ENCODE assay signal across 1 cellular context in the genomic region with DNA sequence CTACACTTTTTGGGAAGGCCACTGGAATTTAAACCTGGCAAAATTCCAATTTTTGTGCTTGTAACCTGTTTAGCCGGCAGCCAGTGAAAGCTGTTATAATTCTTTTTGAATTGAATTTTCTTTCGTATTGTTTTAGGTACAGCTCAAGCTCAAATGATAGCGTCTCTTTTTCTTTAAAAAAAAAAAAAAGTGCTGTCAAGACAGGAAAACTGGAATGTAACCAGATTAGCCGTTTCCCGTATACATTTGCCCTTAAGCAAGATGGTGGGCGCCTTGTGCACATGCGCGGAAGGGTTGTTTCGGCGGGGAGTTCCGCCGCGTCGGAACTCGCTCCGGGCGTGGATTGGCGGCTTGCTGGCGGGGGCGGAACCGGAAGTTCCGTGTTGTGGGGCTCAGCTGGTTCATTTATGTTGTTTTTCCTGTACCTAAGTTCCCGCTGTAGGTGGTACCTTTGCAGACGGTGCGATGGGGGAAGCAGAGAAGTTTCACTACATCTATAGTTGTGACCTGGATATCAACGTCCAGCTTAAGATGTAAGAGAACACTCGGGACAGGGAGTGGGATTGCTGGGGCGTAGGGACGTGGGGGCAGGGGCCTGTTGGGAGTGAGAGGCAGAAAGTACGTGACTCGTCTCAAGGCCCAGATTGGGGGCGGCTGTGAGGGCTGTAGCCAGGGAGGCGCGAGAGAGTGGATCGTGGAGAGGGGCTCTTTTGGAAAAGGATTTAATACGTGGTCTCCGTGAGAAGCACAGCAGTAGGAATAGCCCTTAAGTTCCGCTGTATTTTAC.
TF ChIP-seq lines count a peak whose summit lies in the region.

Gene PIK3C3, plus strand, starts transcription at position 408 of the 787 bp plus-strand sequence. Its CDS starts 58 bp downstream, at position 466.

TF ChIP-seq in K562, 482 proteins besides CTCF, POLR2A, EP300 and RAD21 (continued from another document and continues in another):
- TF ChIP-seq ZNF217 (CRISPR knock-in tag; IDR thresholded peaks at IDR 0.05) (no peak), ZNF41 (CRISPR knock-in tag; conservative IDR thresholded peaks at IDR 0.05) (no peak), ZNF134 (CRISPR knock-in tag; conservative IDR thresholded peaks at IDR 0.05) (no peak), TAL1 (IDR thresholded peaks at IDR 0.05) (no peak), SMARCA5 (IDR thresholded peaks at IDR 0.05) (no peak), NR3C1 (CRISPR knock-in tag; IDR thresholded peaks at IDR 0.05) (no peak), ZNF253 (CRISPR knock-in tag; conservative IDR thresholded peaks at IDR 0.05) (no peak), NBN (IDR thresholded peaks at IDR 0.05; ENCODE audit: low read depth) (no peak), HMGN3 (IDR thresholded peaks at IDR 0.05; ENCODE audit: borderline replicate concordance, extremely low read depth, insufficient read length, low read depth, low read length) (peak; percentile 75), RB1 (IDR thresholded peaks at IDR 0.05; ENCODE audit: low read depth) (peak; percentile 46; the same call in 1 of the 2 replicates), AFF1 (IDR thresholded peaks at IDR 0.05; ENCODE audit: low read depth in 1 of 2, partially characterized antibody in 2 of 2) (no peak), BACH1 (tag; IDR thresholded peaks at IDR 0.05) (no peak; the same call in 1 of the 2 replicates), HMG20A (CRISPR knock-in tag; conservative IDR thresholded peaks at IDR 0.05) (no peak), NR0B1 (IDR thresholded peaks at IDR 0.05; ENCODE audit: partially characterized antibody) (no peak), ADNP (tag; IDR thresholded peaks at IDR 0.05) (no peak), PML (IDR thresholded peaks at IDR 0.05; ENCODE audit: low read length) (no peak; the same call in 1 of the 2 replicates), FOXP1 (CRISPR knock-in tag; IDR thresholded peaks at IDR 0.05) (no peak), MAFG (tag; conservative IDR thresholded peaks at IDR 0.05) (peak; percentile 28; the same call in 1 of the 2 replicates), SIRT6 (IDR thresholded peaks at IDR 0.05; ENCODE audit: low read depth, low read length) (no peak), YBX1 (IDR thresholded peaks at IDR 0.05) (no peak), SIN3B (IDR thresholded peaks at IDR 0.05; ENCODE audit: low read depth) (peak; percentile 61; the same call in 1 of the 2 replicates), ZNF184 (CRISPR knock-in tag; IDR thresholded peaks at IDR 0.05) (no peak), ZNF79 (CRISPR knock-in tag; IDR thresholded peaks at IDR 0.05; ENCODE audit: low read depth) (no peak), RCOR1 (IDR thresholded peaks at IDR 0.05; ENCODE audit: borderline replicate concordance in 1 of 2, low read depth in 2 of 2, low read length in 2 of 2) (0 out of 4 replicates have a peak, but pooled peaks of 1 of the 2 experiments have one; percentile 3), MEF2D (tag; conservative IDR thresholded peaks at IDR 0.05; ENCODE audit: low read depth) (no peak), CTBP1 (IDR thresholded peaks at IDR 0.05; ENCODE audit: borderline replicate concordance) (peak; percentile 18; the same call in 1 of the 2 replicates), HNRNPK (IDR thresholded peaks at IDR 0.05; ENCODE audit: low read depth, low read length, poor library complexity, severe bottlenecking) (no peak), SMAD2 (IDR thresholded peaks at IDR 0.05; ENCODE audit: low read depth, low read length) (no peak), GATAD2A (IDR thresholded peaks at IDR 0.05) (no peak), CBX2 (IDR thresholded peaks at IDR 0.05; ENCODE audit: insufficient read depth, low read length, poor library complexity, severe bottlenecking) (no peak), L3MBTL2 (IDR thresholded peaks at IDR 0.05) (peak; percentile 40; the same call in 1 of the 2 replicates), ATF1 (CRISPR knock-in tag; IDR thresholded peaks at IDR 0.05) (0 out of 2 replicates have a peak, but pooled peaks have one; percentile 6), ATF1 (tag; IDR thresholded peaks at IDR 0.05) (peak; percentile 95), HEY1 (CRISPR knock-in tag; IDR thresholded peaks at IDR 0.05; ENCODE audit: borderline replicate concordance) (0 out of 2 replicates have a peak, but pooled peaks have one; percentile 58), HES1 (IDR thresholded peaks at IDR 0.05; ENCODE audit: low read depth) (no peak), ZBTB17 (CRISPR knock-in tag; IDR thresholded peaks at IDR 0.05) (no peak), NONO (IDR thresholded peaks at IDR 0.05; ENCODE audit: low read depth in 2 of 2, low read length in 1 of 2) (no peak)
- TF ChIP-seq, protein P1, sequence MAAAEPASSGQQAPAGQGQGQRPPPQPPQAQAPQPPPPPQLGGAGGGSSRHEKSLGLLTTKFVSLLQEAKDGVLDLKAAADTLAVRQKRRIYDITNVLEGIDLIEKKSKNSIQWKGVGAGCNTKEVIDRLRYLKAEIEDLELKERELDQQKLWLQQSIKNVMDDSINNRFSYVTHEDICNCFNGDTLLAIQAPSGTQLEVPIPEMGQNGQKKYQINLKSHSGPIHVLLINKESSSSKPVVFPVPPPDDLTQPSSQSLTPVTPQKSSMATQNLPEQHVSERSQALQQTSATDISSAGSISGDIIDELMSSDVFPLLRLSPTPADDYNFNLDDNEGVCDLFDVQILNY (CRISPR knock-in tag; IDR thresholded peaks at IDR 0.05) = no peak
- TF ChIP-seq, protein P2, sequence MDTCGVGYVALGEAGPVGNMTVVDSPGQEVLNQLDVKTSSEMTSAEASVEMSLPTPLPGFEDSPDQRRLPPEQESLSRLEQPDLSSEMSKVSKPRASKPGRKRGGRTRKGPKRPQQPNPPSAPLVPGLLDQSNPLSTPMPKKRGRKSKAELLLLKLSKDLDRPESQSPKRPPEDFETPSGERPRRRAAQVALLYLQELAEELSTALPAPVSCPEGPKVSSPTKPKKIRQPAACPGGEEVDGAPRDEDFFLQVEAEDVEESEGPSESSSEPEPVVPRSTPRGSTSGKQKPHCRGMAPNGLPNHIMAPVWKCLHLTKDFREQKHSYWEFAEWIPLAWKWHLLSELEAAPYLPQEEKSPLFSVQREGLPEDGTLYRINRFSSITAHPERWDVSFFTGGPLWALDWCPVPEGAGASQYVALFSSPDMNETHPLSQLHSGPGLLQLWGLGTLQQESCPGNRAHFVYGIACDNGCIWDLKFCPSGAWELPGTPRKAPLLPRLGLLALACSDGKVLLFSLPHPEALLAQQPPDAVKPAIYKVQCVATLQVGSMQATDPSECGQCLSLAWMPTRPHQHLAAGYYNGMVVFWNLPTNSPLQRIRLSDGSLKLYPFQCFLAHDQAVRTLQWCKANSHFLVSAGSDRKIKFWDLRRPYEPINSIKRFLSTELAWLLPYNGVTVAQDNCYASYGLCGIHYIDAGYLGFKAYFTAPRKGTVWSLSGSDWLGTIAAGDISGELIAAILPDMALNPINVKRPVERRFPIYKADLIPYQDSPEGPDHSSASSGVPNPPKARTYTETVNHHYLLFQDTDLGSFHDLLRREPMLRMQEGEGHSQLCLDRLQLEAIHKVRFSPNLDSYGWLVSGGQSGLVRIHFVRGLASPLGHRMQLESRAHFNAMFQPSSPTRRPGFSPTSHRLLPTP (IDR thresholded peaks at IDR 0.05; ENCODE audit: borderline replicate concordance, extremely low read depth, insufficient read length) = no peak
- TF ChIP-seq, protein P3, sequence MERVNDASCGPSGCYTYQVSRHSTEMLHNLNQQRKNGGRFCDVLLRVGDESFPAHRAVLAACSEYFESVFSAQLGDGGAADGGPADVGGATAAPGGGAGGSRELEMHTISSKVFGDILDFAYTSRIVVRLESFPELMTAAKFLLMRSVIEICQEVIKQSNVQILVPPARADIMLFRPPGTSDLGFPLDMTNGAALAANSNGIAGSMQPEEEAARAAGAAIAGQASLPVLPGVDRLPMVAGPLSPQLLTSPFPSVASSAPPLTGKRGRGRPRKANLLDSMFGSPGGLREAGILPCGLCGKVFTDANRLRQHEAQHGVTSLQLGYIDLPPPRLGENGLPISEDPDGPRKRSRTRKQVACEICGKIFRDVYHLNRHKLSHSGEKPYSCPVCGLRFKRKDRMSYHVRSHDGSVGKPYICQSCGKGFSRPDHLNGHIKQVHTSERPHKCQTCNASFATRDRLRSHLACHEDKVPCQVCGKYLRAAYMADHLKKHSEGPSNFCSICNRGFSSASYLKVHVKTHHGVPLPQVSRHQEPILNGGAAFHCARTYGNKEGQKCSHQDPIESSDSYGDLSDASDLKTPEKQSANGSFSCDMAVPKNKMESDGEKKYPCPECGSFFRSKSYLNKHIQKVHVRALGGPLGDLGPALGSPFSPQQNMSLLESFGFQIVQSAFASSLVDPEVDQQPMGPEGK (CRISPR knock-in tag; IDR thresholded peaks at IDR 0.05; ENCODE audit: borderline replicate concordance) = no peak
- TF ChIP-seq, protein P4, sequence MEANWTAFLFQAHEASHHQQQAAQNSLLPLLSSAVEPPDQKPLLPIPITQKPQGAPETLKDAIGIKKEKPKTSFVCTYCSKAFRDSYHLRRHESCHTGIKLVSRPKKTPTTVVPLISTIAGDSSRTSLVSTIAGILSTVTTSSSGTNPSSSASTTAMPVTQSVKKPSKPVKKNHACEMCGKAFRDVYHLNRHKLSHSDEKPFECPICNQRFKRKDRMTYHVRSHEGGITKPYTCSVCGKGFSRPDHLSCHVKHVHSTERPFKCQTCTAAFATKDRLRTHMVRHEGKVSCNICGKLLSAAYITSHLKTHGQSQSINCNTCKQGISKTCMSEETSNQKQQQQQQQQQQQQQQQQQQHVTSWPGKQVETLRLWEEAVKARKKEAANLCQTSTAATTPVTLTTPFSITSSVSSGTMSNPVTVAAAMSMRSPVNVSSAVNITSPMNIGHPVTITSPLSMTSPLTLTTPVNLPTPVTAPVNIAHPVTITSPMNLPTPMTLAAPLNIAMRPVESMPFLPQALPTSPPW (CRISPR knock-in tag; IDR thresholded peaks at IDR 0.05) = peak; percentile 68; the same call in 1 of the 2 replicates
- TF ChIP-seq, protein P5, sequence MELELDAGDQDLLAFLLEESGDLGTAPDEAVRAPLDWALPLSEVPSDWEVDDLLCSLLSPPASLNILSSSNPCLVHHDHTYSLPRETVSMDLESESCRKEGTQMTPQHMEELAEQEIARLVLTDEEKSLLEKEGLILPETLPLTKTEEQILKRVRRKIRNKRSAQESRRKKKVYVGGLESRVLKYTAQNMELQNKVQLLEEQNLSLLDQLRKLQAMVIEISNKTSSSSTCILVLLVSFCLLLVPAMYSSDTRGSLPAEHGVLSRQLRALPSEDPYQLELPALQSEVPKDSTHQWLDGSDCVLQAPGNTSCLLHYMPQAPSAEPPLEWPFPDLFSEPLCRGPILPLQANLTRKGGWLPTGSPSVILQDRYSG (tag; conservative IDR thresholded peaks at IDR 0.05; ENCODE audit: low read depth) = no peak
